1 cellular context compared by ENCODE assay signal in the genomic region with DNA sequence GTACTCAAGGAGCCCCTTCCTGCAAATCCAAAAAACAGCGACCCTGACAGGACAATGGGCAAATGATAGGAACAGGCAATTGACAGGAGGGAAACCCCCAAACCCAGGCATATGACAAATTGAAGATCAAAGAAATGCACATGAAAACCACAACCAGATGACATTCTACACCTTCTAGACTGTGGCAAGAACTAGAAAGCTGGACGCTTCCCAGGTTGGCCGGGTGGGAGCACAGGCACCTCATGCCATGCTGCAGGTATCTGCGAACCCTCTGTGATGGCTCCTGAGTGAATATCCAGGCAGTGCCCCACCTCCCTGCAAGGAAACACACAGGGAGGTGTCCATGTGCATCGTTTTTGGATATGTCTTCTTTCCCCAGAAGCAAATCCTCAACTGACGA.
TF ChIP-seq lines count a peak whose summit lies in the region.

No MANE protein-coding gene starts in this region.

TF ChIP-seq in H1, 55 proteins besides CTCF, POLR2A, EP300 and RAD21:
- TF ChIP-seq SUZ12 (IDR thresholded peaks at IDR 0.05; ENCODE audit: low read length) (no peak), KDM5A (IDR thresholded peaks at IDR 0.05; ENCODE audit: low read length) (no peak), CREB1 (IDR thresholded peaks at IDR 0.05) (no peak), POLR2AphosphoS5 (IDR thresholded peaks at IDR 0.05; ENCODE audit: low read depth, low read length) (no peak), EGR1 (IDR thresholded peaks at IDR 0.05; ENCODE audit: borderline replicate concordance, low read depth, low read length) (no peak), TEAD4 (IDR thresholded peaks at IDR 0.05; ENCODE audit: low read depth, low read length) (no peak), SAP30 (IDR thresholded peaks at IDR 0.05; ENCODE audit: insufficient read depth, insufficient replicate concordance, low read length) (no peak), JUN (IDR thresholded peaks at IDR 0.05; ENCODE audit: low read depth, low read length) (no peak), PHF8 (conservative IDR thresholded peaks at IDR 0.05; ENCODE audit: low read depth, low read length) (no peak), CEBPB (IDR thresholded peaks at IDR 0.05; ENCODE audit: low read depth, low read length) (no peak), ASH2L (IDR thresholded peaks at IDR 0.05; ENCODE audit: low read length) (no peak)
- TF ChIP-seq, protein P1, sequence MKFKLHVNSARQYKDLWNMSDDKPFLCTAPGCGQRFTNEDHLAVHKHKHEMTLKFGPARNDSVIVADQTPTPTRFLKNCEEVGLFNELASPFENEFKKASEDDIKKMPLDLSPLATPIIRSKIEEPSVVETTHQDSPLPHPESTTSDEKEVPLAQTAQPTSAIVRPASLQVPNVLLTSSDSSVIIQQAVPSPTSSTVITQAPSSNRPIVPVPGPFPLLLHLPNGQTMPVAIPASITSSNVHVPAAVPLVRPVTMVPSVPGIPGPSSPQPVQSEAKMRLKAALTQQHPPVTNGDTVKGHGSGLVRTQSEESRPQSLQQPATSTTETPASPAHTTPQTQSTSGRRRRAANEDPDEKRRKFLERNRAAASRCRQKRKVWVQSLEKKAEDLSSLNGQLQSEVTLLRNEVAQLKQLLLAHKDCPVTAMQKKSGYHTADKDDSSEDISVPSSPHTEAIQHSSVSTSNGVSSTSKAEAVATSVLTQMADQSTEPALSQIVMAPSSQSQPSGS (IDR thresholded peaks at IDR 0.05; ENCODE audit: low read length) = no peak
TF ChIP-seq in H1: peak in this region for 0.
